Comparison of ENCODE assay signal across 9 cellular contexts in the genomic region with DNA sequence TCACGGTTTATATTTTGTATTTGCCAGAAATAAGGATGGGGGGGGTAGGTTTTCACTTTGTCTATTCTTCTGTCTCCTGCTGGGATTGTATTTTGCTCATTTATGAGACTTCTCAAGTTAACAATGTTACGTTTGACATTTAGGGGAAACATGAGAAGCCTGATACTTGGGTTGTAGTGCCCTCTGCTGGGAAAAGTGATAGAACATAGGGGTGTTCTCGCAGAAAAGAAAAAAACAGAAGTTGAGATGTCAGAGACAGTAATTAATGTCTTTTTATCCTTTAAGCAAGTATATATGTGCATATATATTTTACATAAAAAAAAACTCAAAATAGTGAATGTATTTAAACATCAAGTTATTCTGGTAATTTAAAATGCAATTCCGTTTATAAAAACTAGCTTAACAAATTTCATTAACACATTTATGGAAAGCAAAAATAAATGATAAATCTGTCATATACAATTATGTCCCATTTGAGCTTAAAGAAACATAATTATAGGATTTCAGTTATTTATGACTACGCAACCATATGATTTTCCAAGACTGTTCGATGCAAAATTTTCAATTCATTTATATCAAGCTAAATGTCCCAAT. TPM values are rescaled to one million over a fixed set of nuclear protein-coding genes. Genes with fewer than 3 reads are reported as not detected.
DNase-seq lines count a peak whose midpoint lies in the region; ATAC-seq, FAIRE-seq and TF ChIP-seq lines count a peak whose summit lies in the region.
"Had no signal": no experiment of that assay in that cellular context is flagged by ENCODE, and none has a peak within 500 bp of the region (broad histone marks: within the 10 kb centered on the region; RNA-seq: fewer than 3 reads in every experiment).

No MANE protein-coding gene starts in this region.

- in situ Hi-C loops in K562 (cut with MboI), result loop anchor here (10.0 kb wide), 1 partner anchor 191 kb away; no protein-coding TSS in a partner anchor

- intact Hi-C loops in K562 (cut with micrococcal nuclease), result loop anchor here (1.0 to 10.0 kb wide), 6 partner anchors 98 to 623 kb away; no protein-coding TSS in a partner anchor

- H3K9me1 ChIP-seq in K562 (ENCODE audit: control insufficient read depth, insufficient read depth, low read length), result no peaks in the 10 kb centered on the region

- ATAC-seq in GM19467 (IDR thresholded peaks at IDR 0.05; ENCODE audit: unreplicated experiment) (peak; percentile 74), K562 (peak; percentile 88)

- H3K9me3 ChIP-seq in NT2/D1 (ENCODE audit: insufficient read depth, low read length) (peaks cover 8% of the 10 kb centered on the region; the same call in 1 of the 2 replicates), K562 (replicated peaks; ENCODE audit: control insufficient read depth, insufficient read depth, low read depth, low read length) (no peaks in the 10 kb centered on the region), liver (ENCODE audit: control insufficient read depth in 4 of 4, low read length in 3 of 4) (no peaks in the 10 kb centered on the region)

- H3K4me1 ChIP-seq in NT2/D1 (ENCODE audit: insufficient read depth, insufficient read length), result no peaks in the 10 kb centered on the region
- no peaks in the 10 kb centered on the region for H3K4me1 ChIP-seq in K562 (replicated peaks in 1 of 2; ENCODE audit: control insufficient read depth in 2 of 2, insufficient read depth in 2 of 2, low read length in 2 of 2)
- H3K4me1 ChIP-seq in liver (ENCODE audit: control insufficient read depth in 4 of 4, insufficient read depth in 4 of 4, low read length in 3 of 4), result no peaks in the 10 kb centered on the region

- H3K4me2 ChIP-seq in K562 (ENCODE audit: insufficient read depth, low read length), result no peak overlapping the region

- H2AFZ ChIP-seq in K562 (ENCODE audit: low read depth, low read length), result no peak overlapping the region

- DNase-seq in NCI-H82 (lab: John Stamatoyannopoulos, UW), result peak; percentile 70
- no peak for DNase-seq in NCI-H82 treated with DMSO at 0.1 percent for 48 hours (lab: John Stamatoyannopoulos, UW; ENCODE audit: unreplicated experiment)
- DNase-seq in HUDEP-2 (lab: John Stamatoyannopoulos, UW; ENCODE audit: unreplicated experiment in 76 of 76), result peak in 52 of 76 experiments; percentile 0 to 72 (median 29)
- peak; percentile 28 for DNase-seq in NT2/D1 (ENCODE audit: low read depth, low spot score)
- peak; percentile 47 to 74 (median 50) for DNase-seq in K562 (ENCODE audit: extremely low read depth in 1 of 4, low spot score in 3 of 4)
- DNase-seq in urothelium cell line (ENCODE audit: low spot score), result peak; percentile 57

- BruUV-seq in K562 (replicated peaks; lab: Mats Ljungman, UMichigan), result no TSS peak

- TF ChIP-seq CTCF in K562 (IDR thresholded peaks at IDR 0.05 in 2 of 3, conservative IDR thresholded peaks at IDR 0.05 in 1 of 3; ENCODE audit: insufficient read depth in 2 of 3, low read depth in 1 of 3, low read length in 3 of 3), result peak; percentile 52 to 87 (median 63); a peak in 5 of 6 replicates
- peak; percentile 64 for TF ChIP-seq CTCF in liver (IDR thresholded peaks at IDR 0.05; ENCODE audit: low read depth, low read length, missing input control)

- H3K9ac ChIP-seq in NT2/D1 (ENCODE audit: insufficient read length, low read depth) (no peak overlapping the region), K562 (ENCODE audit: insufficient read depth in 1 of 2, low read depth in 2 of 2, low read length in 2 of 2) (no peak overlapping the region), liver (ENCODE audit: low read depth in 1 of 2, low read length in 2 of 2) (no peak overlapping the region)

- no peaks in the 10 kb centered on the region for H3K79me2 ChIP-seq in K562 (ENCODE audit: control insufficient read depth, insufficient read depth, low read length)

- peak; percentile 94 to 95 for TF ChIP-seq RAD21 in K562 (CRISPR knock-in tag; conservative IDR thresholded peaks at IDR 0.05 in 1 of 2, IDR thresholded peaks at IDR 0.05 in 1 of 2)
- peak; percentile 81 to 83 for TF ChIP-seq RAD21 in liver (IDR thresholded peaks at IDR 0.05)

- H3K36me3 ChIP-seq in NT2/D1 (ENCODE audit: insufficient read depth, insufficient read length, low read length), result no peaks in the 10 kb centered on the region
- no peaks in the 10 kb centered on the region for H3K36me3 ChIP-seq in K562 (ENCODE audit: control insufficient read depth, insufficient read depth, low read length)
- no peaks in the 10 kb centered on the region for H3K36me3 ChIP-seq in liver (ENCODE audit: control insufficient read depth in 4 of 4, insufficient read depth in 3 of 4, low read depth in 1 of 4, low read length in 3 of 4)

- CTCF ChIA-PET in K562 (lab: Yijun Ruan, JAX; ENCODE audit: low intra/inter-chr PET ratio), result interaction anchor here (0.6 to 0.7 kb wide), 5 partner anchors 100 to 628 kb away, joined by 3 to 4 read pairs (median 3); no protein-coding TSS in a partner anchor

- POLR2A ChIA-PET in K562 (lab: Yijun Ruan, JAX), result interaction anchor here (0.7 kb wide), 1 partner anchor 724 kb away, joined by 4 read pairs; no protein-coding TSS in a partner anchor

- no peaks in the 10 kb centered on the region for H3K27me3 ChIP-seq in NT2/D1 (ENCODE audit: insufficient read depth, insufficient read length)
- no peaks in the 10 kb centered on the region; a peak in 1 of 5 replicates for H3K27me3 ChIP-seq in K562 (ENCODE audit: control insufficient read depth in 2 of 2, insufficient read depth in 2 of 2, low read length in 2 of 2)
- H3K27me3 ChIP-seq in liver (ENCODE audit: control insufficient read depth in 4 of 4, insufficient read depth in 4 of 4, low read length in 3 of 4), result no peaks in the 10 kb centered on the region

- no peak overlapping the region for H3K27ac ChIP-seq in K562 (ENCODE audit: extremely low read depth, low read depth, low read length)
- no peak overlapping the region for H3K27ac ChIP-seq in liver (ENCODE audit: low read depth in 1 of 2, low read length in 2 of 2)

- no peaks in the 10 kb centered on the region for H4K20me1 ChIP-seq in K562 (replicated peaks; ENCODE audit: control insufficient read depth, insufficient read depth, low read length)

- H3K4me3 ChIP-seq in NT2/D1 (ENCODE audit: insufficient read length, low read depth) (no peak overlapping the region), K562 (no peak overlapping the region), liver (ENCODE audit: low read depth in 1 of 3, low read length in 3 of 3) (no peak overlapping the region)

- FAIRE-seq in K562 (lab: Jason Lieb, UNC) (peak; percentile 29), urothelium cell line (lab: Jason Lieb, UNC) (no peak)

- TF ChIP-seq POLR2A in K562 (conservative IDR thresholded peaks at IDR 0.05), result no peak

- no peak for TF ChIP-seq EP300 in K562 (IDR thresholded peaks at IDR 0.05; ENCODE audit: low read length)

- 0% methylated on average over 6 of the region's 6 CpGs for WGBS in K562 (ENCODE audit: insufficient coverage, low coverage, missing lambda C conversion rate)
- 31% methylated on average over 6 of the region's 6 CpGs for WGBS in liver

TF ChIP-seq in K562, 482 proteins besides CTCF, POLR2A, EP300 and RAD21 (continues in another document):
- TF ChIP-seq TAL1 (IDR thresholded peaks at IDR 0.05), result no peak
- no peak for TF ChIP-seq EZH2 (IDR thresholded peaks at IDR 0.05; ENCODE audit: borderline replicate concordance, low read depth, low read length)

TF ChIP-seq in liver, 16 proteins besides CTCF, POLR2A, EP300 and RAD21 (continues in another document):
- TF ChIP-seq, protein P1, sequence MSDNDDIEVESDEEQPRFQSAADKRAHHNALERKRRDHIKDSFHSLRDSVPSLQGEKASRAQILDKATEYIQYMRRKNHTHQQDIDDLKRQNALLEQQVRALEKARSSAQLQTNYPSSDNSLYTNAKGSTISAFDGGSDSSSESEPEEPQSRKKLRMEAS (IDR thresholded peaks at IDR 0.05), result no peak
- TF ChIP-seq HNF4A (conservative IDR thresholded peaks at IDR 0.05) (no peak), HNF4G (IDR thresholded peaks at IDR 0.05) (no peak), TAF1 (conservative IDR thresholded peaks at IDR 0.05) (no peak), ZBTB33 (IDR thresholded peaks at IDR 0.05) (no peak), EGR1 (IDR thresholded peaks at IDR 0.05; ENCODE audit: low read depth in 2 of 2) (no peak), NR2F2 (IDR thresholded peaks at IDR 0.05) (no peak)
- TF ChIP-seq, protein P2, sequence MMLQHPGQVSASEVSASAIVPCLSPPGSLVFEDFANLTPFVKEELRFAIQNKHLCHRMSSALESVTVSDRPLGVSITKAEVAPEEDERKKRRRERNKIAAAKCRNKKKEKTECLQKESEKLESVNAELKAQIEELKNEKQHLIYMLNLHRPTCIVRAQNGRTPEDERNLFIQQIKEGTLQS (IDR thresholded peaks at IDR 0.05), result no peak

RNA-seq across cellular contexts. Expression of gene TMPRSS11F, which starts 46.0 kb away (rescaled TPM):
- total RNA-seq in K562 (2011; cell fraction: chromatin; rRNA removed; ENCODE audit: low replicate concordance), result not detected in 2 replicates
- not detected in 2 replicates for total RNA-seq in K562 (2011; cell fraction: nucleolus; rRNA removed)
- total RNA-seq in K562 (2011; cell fraction: nucleoplasm; rRNA removed), result 0.31 TPM in 1 of 2 replicates, not detected in the other
- total RNA-seq in K562 (2014; rRNA removed), result 0.05 TPM in 1 of 2 replicates, not detected in the other
- 0.07 and 0.13 TPM in 2 replicates for total RNA-seq in K562 (2014; rRNA removed; fragmentation: Illumina TruSeq; extraction: Trizol)
- total RNA-seq in K562 (2015; rRNA removed; fragmentation: Illumina TruSeq; extraction: Trizol), result not detected in 2 replicates
- total RNA-seq in K562 (2021), result 0.09 TPM in 1 of 2 replicates, not detected in the other
- polyA plus RNA-seq in K562 (2011; rRNA removed), result 0.36 and 1.6 TPM in 2 replicates
- 0.60 TPM in 1 of 2 replicates, not detected in the other for polyA plus RNA-seq in K562 (2011; cell fraction: cytosol; rRNA removed)
- polyA plus RNA-seq in K562 (2011; cell fraction: nucleus; rRNA removed), result 0.31 and 3.9 TPM in 2 replicates
- 0.17 TPM in 1 of 2 replicates, not detected in the other for polyA plus RNA-seq in K562 (2012)
- 0.07 and 0.18 TPM in 2 replicates for polyA plus RNA-seq in K562 (2014; fragmentation: Illumina TruSeq; extraction: Trizol)
- under 1 TPM; 0.03 to 0.21 TPM for polyA plus RNA-seq in K562 (2014; fragmentation: Nextera tagmentation; extraction: Ambion mirVana)
- not detected in 2 replicates for polyA plus RNA-seq in K562 (2014; rRNA removed)
- 0.42 and 3.0 TPM in 2 replicates for polyA minus RNA-seq in K562 (2011; rRNA and poly(A)+ RNA removed)
- not detected in 2 replicates for polyA minus RNA-seq in K562 (2011; cell fraction: cytosol; rRNA and poly(A)+ RNA removed)
- polyA minus RNA-seq in K562 (2011; cell fraction: nucleus; rRNA and poly(A)+ RNA removed), result 0.27 and 2.0 TPM in 2 replicates
- not detected for total RNA-seq in liver
- not detected for polyA plus RNA-seq in liver
- total RNA-seq: CD8-positive, alpha-beta memory T cell had no signal
- polyA plus RNA-seq: CD8-positive, alpha-beta memory T cell had no signal
